27 cellular contexts compared by ENCODE assay signal in genomic region chrX:106038625-106039024, GRCh38. TPM values are rescaled to one million over a fixed set of nuclear protein-coding genes. Genes with fewer than 3 reads are reported as not detected.
DNase-seq lines count a peak whose midpoint lies in the region; ATAC-seq, FAIRE-seq and TF ChIP-seq lines count a peak whose summit lies in the region.
"Had no signal": no experiment of that assay in that cellular context is flagged by ENCODE, and none has a peak within 500 bp of the region (broad histone marks: within the 10 kb centered on the region; RNA-seq: fewer than 3 reads in every experiment).

A gene with protein sequence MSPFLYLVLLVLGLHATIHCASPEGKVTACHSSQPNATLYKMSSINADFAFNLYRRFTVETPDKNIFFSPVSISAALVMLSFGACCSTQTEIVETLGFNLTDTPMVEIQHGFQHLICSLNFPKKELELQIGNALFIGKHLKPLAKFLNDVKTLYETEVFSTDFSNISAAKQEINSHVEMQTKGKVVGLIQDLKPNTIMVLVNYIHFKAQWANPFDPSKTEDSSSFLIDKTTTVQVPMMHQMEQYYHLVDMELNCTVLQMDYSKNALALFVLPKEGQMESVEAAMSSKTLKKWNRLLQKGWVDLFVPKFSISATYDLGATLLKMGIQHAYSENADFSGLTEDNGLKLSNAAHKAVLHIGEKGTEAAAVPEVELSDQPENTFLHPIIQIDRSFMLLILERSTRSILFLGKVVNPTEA (minus strand): TSS chrX:106038727. CDS start chrX:106037058, 1,669 bp downstream.

- H4K20me1 ChIP-seq in OCI-LY3 (ENCODE audit: insufficient read depth, low read length), result no peaks in the 10 kb centered on the region
- H4K20me1 ChIP-seq: BLaER1 treated with 17β-estradiol and CSF1 and Interleukin-3, amounts not matched to agents 10 nM and 100 nM had no signal

- peaks cover 2% of the 10 kb centered on the region; the same call in 1 of the 2 replicates for H3K4me1 ChIP-seq in OCI-LY3 (ENCODE audit: low read length)
- H3K4me1 ChIP-seq in right lobe of liver, result peaks cover 0 to 5% (median 0%) of the 10 kb centered on the region in 4 donors
- no peaks in the 10 kb centered on the region for H3K4me1 ChIP-seq in small intestine (ENCODE audit: control insufficient read depth in 2 of 2, insufficient read depth in 1 of 2, low read depth in 1 of 2, low read length in 1 of 2)
- H3K4me1 ChIP-seq: A549; BE2C; BLaER1 treated with 17β-estradiol and CSF1 and Interleukin-3, amounts not matched to agents 10 nM and 100 nM had no signal

- H3K9ac ChIP-seq in OCI-LY3 (ENCODE audit: low read length), result no peak within 1 kb of the TSS
- H3K9ac ChIP-seq: BLaER1 treated with 17β-estradiol and CSF1 and Interleukin-3, amounts not matched to agents 10 nM and 100 nM; GM23248 had no signal

- no peak for FAIRE-seq in small intestine (lab: Jason Lieb, UNC)
- FAIRE-seq: A549, D721Med, GM12891, GM18507, H1 had no signal

- TF ChIP-seq CTCF in OCI-LY3 (IDR thresholded peaks at IDR 0.05; ENCODE audit: low read depth, low read length), result no peak
- TF ChIP-seq CTCF in right lobe of liver (IDR thresholded peaks at IDR 0.05), result no peak

- H3K27me3 ChIP-seq in OCI-LY3 (ENCODE audit: low read depth, low read length) (no peaks in the 10 kb centered on the region), right lobe of liver (no peaks in the 10 kb centered on the region), small intestine (ENCODE audit: control insufficient read depth in 2 of 2, insufficient read depth in 2 of 2, low read length in 2 of 2) (no peaks in the 10 kb centered on the region)
- H3K27me3 ChIP-seq: BE2C had no signal

- no peak for TF ChIP-seq POLR2A in right lobe of liver (IDR thresholded peaks at IDR 0.05)

- intact Hi-C loops in right lobe of liver (cut with DNase I), result no loop called here

- H3K4me2 ChIP-seq in OCI-LY3 (ENCODE audit: low read length), result peak within 1 kb of the TSS; percentile 28; the same call in 1 of the 2 replicates
- H3K4me2 ChIP-seq: A549; BLaER1 treated with 17β-estradiol and CSF1 and Interleukin-3, amounts not matched to agents 10 nM and 100 nM had no signal

- no peak within 1 kb of the TSS for H2AFZ ChIP-seq in OCI-LY3 (ENCODE audit: low read depth, low read length)
- H2AFZ ChIP-seq: GM23248 had no signal

- DNase-seq in left lobe of liver (ENCODE audit: low spot score) (no peak), right lobe of liver (peak in 1 of 3 donors; percentile 41), small intestine (peak; percentile 46), NCI-H2081 treated with DMSO at 0.1 percent for 48 hours (lab: John Stamatoyannopoulos, UW) (no peak), NCI-H226 (no peak)
- DNase-seq: 8988T; ACHN; AML-193; BE2C; CD4-positive, alpha-beta T cell; CD8-positive, alpha-beta memory T cell; DMS 273 treated with DMSO at 0.1 percent for 48 hours; DMS79; EL; GDM1; GM23248; H7; HCEC 1CT had no signal

- H3K4me3 ChIP-seq in OCI-LY3 (ENCODE audit: low read length) (no peak within 1 kb of the TSS), right lobe of liver (peak within 1 kb of the TSS; percentile 6 to 52 (median 42)), small intestine (ENCODE audit: low read depth in 1 of 2, low read length in 2 of 2) (no peak within 1 kb of the TSS)
- H3K4me3 ChIP-seq: A549; BLaER1 treated with 17β-estradiol and CSF1 and Interleukin-3, amounts not matched to agents 10 nM and 100 nM; GM23248 had no signal

- no peak within 1 kb of the TSS for H3K27ac ChIP-seq in OCI-LY3 (ENCODE audit: low read length)
- H3K27ac ChIP-seq in right lobe of liver, result peak within 1 kb of the TSS in 1 of 3 donors; percentile 44
- no peak within 1 kb of the TSS for H3K27ac ChIP-seq in small intestine (ENCODE audit: low read depth in 1 of 2, low read length in 1 of 2)
- H3K27ac ChIP-seq: A549; BLaER1 treated with 17β-estradiol and CSF1 and Interleukin-3, amounts not matched to agents 10 nM and 100 nM; GM23248 had no signal

- ATAC-seq in left lobe of liver (peak; percentile 69), right lobe of liver (peak; percentile 48 to 85 (median 56)), HG02623 (IDR thresholded peaks at IDR 0.05; ENCODE audit: unreplicated experiment) (no peak)
- ATAC-seq: A549 had no signal

- H3K36me3 ChIP-seq in OCI-LY3 (replicated peaks; ENCODE audit: low read depth, low read length), result no peaks in the 10 kb centered on the region
- H3K36me3 ChIP-seq in right lobe of liver, result peaks cover 0 to 11% (median 0%) of the 10 kb centered on the region in 4 donors
- H3K36me3 ChIP-seq in small intestine (ENCODE audit: control insufficient read depth in 2 of 2, insufficient read depth in 2 of 2, low read length in 2 of 2), result no peaks in the 10 kb centered on the region
- H3K36me3 ChIP-seq: BE2C; BLaER1 treated with 17β-estradiol and CSF1 and Interleukin-3, amounts not matched to agents 10 nM and 100 nM had no signal

- no peaks in the 10 kb centered on the region for H3K79me2 ChIP-seq in OCI-LY3 (ENCODE audit: low read length)

- H3K9me3 ChIP-seq in OCI-LY3 (ENCODE audit: insufficient read depth, low read length), result no peaks in the 10 kb centered on the region
- H3K9me3 ChIP-seq in right lobe of liver, result no peaks in the 10 kb centered on the region
- H3K9me3 ChIP-seq in small intestine (ENCODE audit: control insufficient read depth, low read depth), result no peaks in the 10 kb centered on the region
- H3K9me3 ChIP-seq: A549; BE2C; BLaER1 treated with 17β-estradiol and CSF1 and Interleukin-3, amounts not matched to agents 10 nM and 100 nM had no signal

RNA-seq across cellular contexts. Expression of the gene that starts here (rescaled TPM):
- total RNA-seq in left lobe of liver (50.8 TPM), right lobe of liver (100 to 1,000 TPM in 4 of 6 experiments, 10 to 100 TPM in 2; 56.3 to 203 (median 115) TPM)
- under 1 TPM in 1 of 3 donors, not detected in 2; 0.49 TPM for polyA plus RNA-seq in small intestine
- total RNA-seq: CD4-positive, alpha-beta T cell; CD8-positive, alpha-beta memory T cell; GM23248; H1; H7 had no signal
- polyA plus RNA-seq: A549; CD14-positive monocyte; CD8-positive, alpha-beta memory T cell; GM23248; H1 had no signal

Comparison
In these comparisons a context has a peak if more than half of its experiments do, and no peak if none do; other contexts are left out.
1. Peak in DNase-seq in small intestine; RNA of the gene not detected or under 1 TPM.
2. H3K4me3 ChIP-seq: peak in right lobe of liver (3 of 3); none in OCI-LY3 (single experiment) and small intestine (0 of 2).